25 cellular contexts compared by ENCODE assay signal in genomic region chr6:38148606-38149005, GRCh38.
"Had no signal": no experiment of that assay in that cellular context is flagged by ENCODE, and none has a peak within 500 bp of the region (broad histone marks: within the 10 kb centered on the region; RNA-seq: fewer than 3 reads in every experiment).

No MANE protein-coding gene starts in this region.

- H3K27me3 Mint-ChIP-seq: naive thymus-derived CD8-positive, alpha-beta T cell; stimulated activated naive CD8-positive, alpha-beta T cell treated with anti-CD3 and anti-CD28 coated beads, Interleukin-15, amount 100 ng/mL, for 72 hours had no signal

- H3K4me1 ChIP-seq: psoas muscle, transverse colon had no signal

- H3K27ac Mint-ChIP-seq: nephron progenitor cell; stimulated activated naive CD8-positive, alpha-beta T cell treated with anti-CD3 and anti-CD28 coated beads, Interleukin-15, amount 100 ng/mL, for 72 hours had no signal

- H3K27ac ChIP-seq: esophagus squamous epithelium, heart right ventricle, lower lobe of right lung, ovary, psoas muscle, sigmoid colon, spleen, suprapubic skin, transverse colon, vagina had no signal

- H3K9me3 ChIP-seq: esophagus squamous epithelium, heart right ventricle, lower lobe of right lung, ovary, psoas muscle, sigmoid colon, spleen, suprapubic skin, transverse colon, vagina had no signal

- H3K4me3 Mint-ChIP-seq: immature natural killer cell; nephron progenitor cell; stimulated activated naive CD8-positive, alpha-beta T cell treated with anti-CD3 and anti-CD28 coated beads, Interleukin-15, amount 100 ng/mL, for 72 hours had no signal

- H3K9me3 Mint-ChIP-seq: immature natural killer cell; naive thymus-derived CD8-positive, alpha-beta T cell; nephron progenitor cell; stimulated activated naive CD8-positive, alpha-beta T cell treated with anti-CD3 and anti-CD28 coated beads, Interleukin-15, amount 100 ng/mL, for 72 hours had no signal

- H3K36me3 Mint-ChIP-seq: immature natural killer cell had no signal

- H3K4me3 ChIP-seq: esophagus squamous epithelium, heart right ventricle, lower lobe of right lung, ovary, psoas muscle, sigmoid colon, spleen, suprapubic skin, transverse colon, vagina had no signal

- ATAC-seq: heart right ventricle; left ventricle myocardium superior; lower lobe of right lung; naive thymus-derived CD8-positive, alpha-beta T cell; psoas muscle; right cardiac atrium; stimulated activated naive CD8-positive, alpha-beta T cell treated with anti-CD3 and anti-CD28 coated beads, Interleukin-15, amount 100 ng/mL, for 72 hours had no signal

- H3K27me3 ChIP-seq: esophagus squamous epithelium, heart right ventricle, ovary, sigmoid colon, spleen, suprapubic skin, transverse colon, vagina had no signal

- H3K36me3 ChIP-seq: ovary, transverse colon had no signal

- DNase-seq: effector memory CD4-positive, alpha-beta T cell; erythroblast; esophagus squamous epithelium; foreskin melanocyte; glutamatergic neuron; heart right ventricle; hypothalamus; immature natural killer cell; left ventricle myocardium superior; lower lobe of right lung; naive thymus-derived CD8-positive, alpha-beta T cell; nephron progenitor cell; occipital lobe; ovary; posterior cingulate gyrus; psoas muscle; right cardiac atrium; sigmoid colon; spleen; stimulated activated CD4-positive, alpha-beta T cell treated with anti-CD3 and anti-CD28 coated beads, Interleukin-2, amount 100 ng/mL, for 48 hours; stimulated activated naive CD4-positive, alpha-beta T cell; stimulated activated naive CD8-positive, alpha-beta T cell treated with anti-CD3 and anti-CD28 coated beads, Interleukin-15, amount 100 ng/mL, for 72 hours; transverse colon had no signal
